ENCODE assay signal across 8 cellular contexts in genomic region chr1:186375929-186376330, GRCh38. TPM values are rescaled to one million over a fixed set of nuclear protein-coding genes. Genes with fewer than 3 reads are reported as not detected.
A peak's percentile ranks its signal among the peaks of the same experiment; 100 is the strongest.
DNase-seq lines count a peak whose midpoint lies in the region; ATAC-seq and TF ChIP-seq lines count a peak whose summit lies in the region.

No MANE protein-coding gene starts in this region.

- H3K79me2 ChIP-seq in GM23338 (replicated peaks; ENCODE audit: insufficient read depth), result peaks cover 91% of the 10 kb centered on the region

- peak overlapping the region; percentile 84 for H3K4me2 ChIP-seq in GM23338

- H3K4me1 ChIP-seq in GM23338 (ENCODE audit: insufficient read depth), result peaks cover 12% of the 10 kb centered on the region; the same call in 1 of the 2 replicates

- no peaks in the 10 kb centered on the region for H3K4me1 Mint-ChIP-seq in GM23338

- H3K4me3 Mint-ChIP-seq in GM23338, result peak overlapping the region; percentile 100

- H3K27me3 ChIP-seq in GM23338 (ENCODE audit: insufficient read depth), result no peaks in the 10 kb centered on the region

- H3K9me3 Mint-ChIP-seq in GM23338, result peaks cover 5% of the 10 kb centered on the region; the same call in 1 of the 3 replicates

- H3K27me3 Mint-ChIP-seq in GM23338 (ENCODE audit: insufficient read depth, low read depth, poor library complexity), result peaks cover 3% of the 10 kb centered on the region

- H3K36me3 ChIP-seq in GM23338 (ENCODE audit: insufficient read depth) (peaks cover 17% of the 10 kb centered on the region), SK-N-MC (ENCODE audit: insufficient read depth, low read length) (peaks cover 43% of the 10 kb centered on the region)

- no peaks in the 10 kb centered on the region for H3K9me2 ChIP-seq in GM23338 (ENCODE audit: insufficient read depth)

- no peak for DNase-seq in GM23338 (ENCODE audit: low spot score)
- DNase-seq in SK-N-MC (ENCODE audit: low read depth, low spot score), result no peak
- no peak for DNase-seq in fibroblast of villous mesenchyme (ENCODE audit: low read depth)
- peak; percentile 71 for DNase-seq in renal cortical epithelial cell (ENCODE audit: low read depth)
- no peak for DNase-seq in EL
- DNase-seq in H4 (ENCODE audit: low spot score), result no peak
- no peak for DNase-seq in dedifferentiated amniotic fluid mesenchymal stem cell (ENCODE audit: extremely low spot score)
- no peak for DNase-seq in GOT3 (lab: John Stamatoyannopoulos, UW)

- peaks cover 21% of the 10 kb centered on the region for H4K20me1 ChIP-seq in GM23338 (replicated peaks; ENCODE audit: insufficient read depth)

- H2AFZ ChIP-seq in GM23338, result no peak overlapping the region

- peak overlapping the region; percentile 95 for H3K27ac ChIP-seq in GM23338 (ENCODE audit: low read depth)
- H3K27ac ChIP-seq in SK-N-MC, result peak overlapping the region; percentile 98

- TF ChIP-seq CTCF in GM23338 (conservative IDR thresholded peaks at IDR 0.05; ENCODE audit: low read depth in 2 of 2) (no peak), fibroblast of villous mesenchyme (IDR thresholded peaks at IDR 0.05; ENCODE audit: insufficient read depth, low read depth, low read length) (no peak)

- no peaks in the 10 kb centered on the region for H3K9me3 ChIP-seq in SK-N-MC (ENCODE audit: low read depth, low read length)

- H3K36me3 Mint-ChIP-seq in GM23338 (ENCODE audit: low read depth), result peaks cover 31% of the 10 kb centered on the region

- peak overlapping the region; percentile 100 for H3K27ac Mint-ChIP-seq in GM23338

- H3F3A ChIP-seq in GM23338 (replicated peaks; ENCODE audit: low read depth), result no peaks in the 10 kb centered on the region

- H3K9ac ChIP-seq in SK-N-MC (ENCODE audit: insufficient read length), result peak overlapping the region; percentile 94

- ATAC-seq in GM23338, result peak; percentile 18

- H3K4me3 ChIP-seq in GM23338 (peak overlapping the region; percentile 90), SK-N-MC (peak overlapping the region; percentile 96), fibroblast of villous mesenchyme (ENCODE audit: low read depth, low read length) (peak overlapping the region; percentile 94)

TF ChIP-seq in GM23338, 12 proteins besides CTCF, POLR2A, EP300 and RAD21:
- no peak for TF ChIP-seq POLR2AphosphoS5 (IDR thresholded peaks at IDR 0.05; ENCODE audit: low read depth)

RNA-seq across cellular contexts. Expression of gene ODR4, which starts 0.3 kb away (rescaled TPM):
- 8.6 and 17.3 TPM in 2 replicates for total RNA-seq in GM23338 (2014; rRNA removed; shearing (Covaris generic))
- 14.7 and 18.9 TPM in 2 replicates for polyA plus RNA-seq in GM23338 (2016; fragmentation: Nextera tagmentation; extraction: Ambion mirVana)
- total RNA-seq in fibroblast of villous mesenchyme (19.6 and 25.9 TPM in 2 replicates), renal cortical epithelial cell (27.1 and 37.3 TPM in 2 replicates)
- total RNA-seq in H4 (2014; rRNA removed; shearing (Covaris generic)), result 6.8 and 12.4 TPM in 2 replicates

RNA-seq across cellular contexts. Expression of gene TPR, which starts 0.9 kb away (rescaled TPM):
- 75.8 and 108 TPM in 2 replicates for total RNA-seq in GM23338 (2014; rRNA removed; shearing (Covaris generic))
- 164 and 220 TPM in 2 replicates for polyA plus RNA-seq in GM23338 (2016; fragmentation: Nextera tagmentation; extraction: Ambion mirVana)
- total RNA-seq in fibroblast of villous mesenchyme (54.4 and 63.5 TPM in 2 replicates), renal cortical epithelial cell (50.7 and 106 TPM in 2 replicates)
- 16.2 and 30.3 TPM in 2 replicates for total RNA-seq in H4 (2014; rRNA removed; shearing (Covaris generic))
